Comparison of ENCODE assay signal across 8 cellular contexts in genomic region chrX:120244395-120244734, GRCh38. TPM values are rescaled to one million over a fixed set of nuclear protein-coding genes. Genes with fewer than 3 reads are reported as not detected.
DNase-seq lines count a peak whose midpoint lies in the region; ATAC-seq and TF ChIP-seq lines count a peak whose summit lies in the region.

No MANE protein-coding gene starts in this region.

- ATAC-seq in GM21528 (IDR thresholded peaks at IDR 0.05; ENCODE audit: low FRiP score, unreplicated experiment) = peak; percentile 20

- H3K27ac ChIP-seq in MM.1S (ENCODE audit: low read length) (peak overlapping the region; percentile 52; the same call in 1 of the 2 replicates), epithelial cell of prostate (peak overlapping the region; percentile 58)

- H3F3A ChIP-seq in MM.1S (ENCODE audit: insufficient read depth, low read length) = peaks cover 10% of the 10 kb centered on the region; the same call in 1 of the 2 replicates

- TF ChIP-seq CTCF in MM.1S (IDR thresholded peaks at IDR 0.05; ENCODE audit: low read length) (no peak), osteocyte (IDR thresholded peaks at IDR 0.05) (no peak)

- H3K36me3 Mint-ChIP-seq in osteocyte (ENCODE audit: unreplicated experiment) = no peaks in the 10 kb centered on the region

- no peaks in the 10 kb centered on the region for H3K36me3 ChIP-seq in MM.1S (replicated peaks; ENCODE audit: insufficient read depth, low read length)

- no peaks in the 10 kb centered on the region for H3K9me2 ChIP-seq in MM.1S (replicated peaks; ENCODE audit: insufficient read depth, low read length)

- DNase-seq in MM.1S = no peak
- no peak for DNase-seq in epithelial cell of prostate (ENCODE audit: low read depth, low spot score)
- no peak for DNase-seq in osteocyte (ENCODE audit: extremely low spot score, unreplicated experiment)
- DNase-seq in AG20443 (ENCODE audit: low spot score) = no peak
- DNase-seq in NCI-H446 (lab: John Stamatoyannopoulos, UW) = no peak
- DNase-seq in NCI-H510A (lab: John Stamatoyannopoulos, UW) = no peak
- DNase-seq in GM19240 (ENCODE audit: insufficient read length, low spot score) = no peak

- peak overlapping the region; percentile 55; the same call in 1 of the 2 replicates for H3K9ac ChIP-seq in MM.1S (ENCODE audit: low read length)

- H3K4me3 Mint-ChIP-seq in osteocyte (ENCODE audit: unreplicated experiment) = peak overlapping the region; percentile 88

- H3K4me1 ChIP-seq in MM.1S (ENCODE audit: low read length) = peaks cover 13% of the 10 kb centered on the region

- no peaks in the 10 kb centered on the region for H3K9me3 Mint-ChIP-seq in osteocyte (ENCODE audit: unreplicated experiment)

- peaks cover 11% of the 10 kb centered on the region for H3K4me1 Mint-ChIP-seq in osteocyte (ENCODE audit: unreplicated experiment)

- no peaks in the 10 kb centered on the region for H3K9me3 ChIP-seq in MM.1S (replicated peaks; ENCODE audit: insufficient read depth, low read length)

- peak overlapping the region; percentile 81 for H3K4me2 ChIP-seq in MM.1S (ENCODE audit: low read depth, low read length)

- H3K4me3 ChIP-seq in MM.1S (ENCODE audit: low read length) = peak overlapping the region; percentile 68

- no peaks in the 10 kb centered on the region for H4K20me1 ChIP-seq in MM.1S (ENCODE audit: insufficient read depth, low read length)

- H3K27ac Mint-ChIP-seq in osteocyte (ENCODE audit: unreplicated experiment) = peak overlapping the region; percentile 93

- H3K79me2 ChIP-seq in MM.1S (ENCODE audit: low read length) = no peaks in the 10 kb centered on the region

- no peaks in the 10 kb centered on the region for H3K27me3 ChIP-seq in MM.1S (replicated peaks; ENCODE audit: insufficient read depth, low read length)

- peak overlapping the region; percentile 69 for H2AFZ ChIP-seq in MM.1S (ENCODE audit: low read length)

- peaks cover 2% of the 10 kb centered on the region for H3K27me3 Mint-ChIP-seq in osteocyte (ENCODE audit: unreplicated experiment)

RNA-seq across cellular contexts. Expression of gene ZBTB33, which starts 6.2 kb away (rescaled TPM):
- 14.3 and 14.8 TPM in 2 replicates for total RNA-seq in osteocyte
